In genomic region chr2:191643425-191643824, GRCh38 we compare ENCODE assay signal across 1 cellular context.
TF ChIP-seq lines count a peak whose summit lies in the region.

No MANE protein-coding gene starts in this region.

TF ChIP-seq in K562, 482 proteins besides CTCF, POLR2A, EP300 and RAD21:
- TF ChIP-seq ZBTB40 (IDR thresholded peaks at IDR 0.05) (0 out of 2 replicates have a peak, but pooled peaks have one; percentile 36), ZBTB40 (CRISPR knock-in tag; IDR thresholded peaks at IDR 0.05) (no peak), HMG20B (CRISPR knock-in tag; IDR thresholded peaks at IDR 0.05) (no peak)
